1 cellular context compared by ENCODE assay signal in genomic region chr2:21268197-21268870, GRCh38.
TF ChIP-seq lines count a peak whose summit lies in the region.

No MANE protein-coding gene starts in this region.

TF ChIP-seq in K562, 482 proteins besides CTCF, POLR2A, EP300 and RAD21 (continued from another document):
- no peak for TF ChIP-seq THRAP3 (IDR thresholded peaks at IDR 0.05; ENCODE audit: borderline replicate concordance)
- TF ChIP-seq ZNF217 (CRISPR knock-in tag; IDR thresholded peaks at IDR 0.05) = no peak
- TF ChIP-seq JUNB (CRISPR knock-in tag; conservative IDR thresholded peaks at IDR 0.05) = no peak
- no peak for TF ChIP-seq MNT (conservative IDR thresholded peaks at IDR 0.05)
- TF ChIP-seq ZNF165 (CRISPR knock-in tag; IDR thresholded peaks at IDR 0.05; ENCODE audit: borderline replicate concordance) = no peak
- TF ChIP-seq ATF3 (IDR thresholded peaks at IDR 0.05) = peak; percentile 45; the same call in 1 of the 2 replicates
- no peak for TF ChIP-seq ATF3 (CRISPR knock-in tag; conservative IDR thresholded peaks at IDR 0.05)
- TF ChIP-seq CEBPG (CRISPR knock-in tag; IDR thresholded peaks at IDR 0.05) = no peak
- 0 out of 4 replicates have a peak, but pooled peaks of 1 of the 2 experiments have one; percentile 10 for TF ChIP-seq CEBPG (tag; conservative IDR thresholded peaks at IDR 0.05 in 1 of 2, IDR thresholded peaks at IDR 0.05 in 1 of 2)
- no peak for TF ChIP-seq BACH1 (tag; IDR thresholded peaks at IDR 0.05)
- TF ChIP-seq CREBBP (IDR thresholded peaks at IDR 0.05; ENCODE audit: low read depth, low read length) = no peak
- TF ChIP-seq ZNF77 (CRISPR knock-in tag; IDR thresholded peaks at IDR 0.05) = no peak
- TF ChIP-seq SNRNP70 (optimal IDR thresholded peaks at IDR 0.05; ENCODE audit: low read depth, low read length) = no peak
- TF ChIP-seq NCOA2 (IDR thresholded peaks at IDR 0.05; ENCODE audit: partially characterized antibody in 2 of 2) = no peak
- TF ChIP-seq NFIX (CRISPR knock-in tag; IDR thresholded peaks at IDR 0.05; ENCODE audit: low read depth) = no peak
- 0 out of 2 replicates have a peak, but pooled peaks have one; percentile 43 for TF ChIP-seq PKNOX1 (IDR thresholded peaks at IDR 0.05)
